In the genomic region with DNA sequence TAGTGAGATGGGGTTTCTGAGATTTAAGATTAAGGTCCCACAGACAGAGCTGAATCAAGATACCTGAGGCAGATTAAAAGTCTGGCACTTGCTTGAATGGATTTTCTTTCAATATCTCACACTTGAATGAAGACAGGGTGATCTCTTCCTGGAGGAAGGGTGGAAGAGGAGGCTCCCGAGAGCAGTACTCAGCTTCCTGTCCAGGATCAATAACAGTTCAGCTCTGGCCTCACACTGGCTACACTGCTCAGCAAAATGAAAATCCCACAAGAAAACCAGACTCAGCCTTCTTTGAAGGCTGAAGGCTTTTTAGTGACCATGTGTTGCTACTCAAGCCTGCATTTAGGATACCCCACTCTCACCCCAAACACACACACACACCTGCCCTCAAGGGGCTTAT, we compare ENCODE assay signal across 22 cellular contexts. TPM values are rescaled to one million over a fixed set of nuclear protein-coding genes. Genes with fewer than 3 reads are reported as not detected.
DNase-seq lines count a peak whose midpoint lies in the region; ATAC-seq, FAIRE-seq and TF ChIP-seq lines count a peak whose summit lies in the region.
"Had no signal": no experiment of that assay in that cellular context is flagged by ENCODE, and none has a peak within 500 bp of the region (broad histone marks: within the 10 kb centered on the region; RNA-seq: fewer than 3 reads in every experiment).

No MANE protein-coding gene starts in this region.

- peaks cover 19% of the 10 kb centered on the region for H3K4me1 ChIP-seq in HepG2 (ENCODE audit: insufficient read depth, low read length)
- no peaks in the 10 kb centered on the region for H3K4me1 ChIP-seq in right lobe of liver
- H3K4me1 ChIP-seq in mesendoderm (ENCODE audit: control insufficient read depth, low read depth, low read length) = no peaks in the 10 kb centered on the region
- H3K4me1 ChIP-seq in A673 (ENCODE audit: insufficient read depth, low read length, poor library complexity, severe bottlenecking) = no peaks in the 10 kb centered on the region

- no peak overlapping the region for H2BK5ac ChIP-seq in mesendoderm (ENCODE audit: low read length)

- H3K27ac ChIP-seq in HepG2 (ENCODE audit: extremely low read length, insufficient read depth, low read length) (no peak overlapping the region), right lobe of liver (no peak overlapping the region), mesendoderm (ENCODE audit: low read depth, low read length) (no peak overlapping the region), A673 (ENCODE audit: low read depth, low read length, poor library complexity, severe bottlenecking) (no peak overlapping the region)
- H3K27ac ChIP-seq: 22Rv1 had no signal

- H2AK5ac ChIP-seq in mesendoderm (ENCODE audit: low read length) = no peak overlapping the region

- no peak overlapping the region for H4K5ac ChIP-seq in mesendoderm (ENCODE audit: low read length)

- peaks cover 0 to 3% of the 10 kb centered on the region in 2 experiments; a peak in 1 of 5 replicates for H3K27me3 ChIP-seq in HepG2 (ENCODE audit: control insufficient read depth in 1 of 2, insufficient read depth in 2 of 2, low read length in 2 of 2)
- H3K27me3 ChIP-seq in right lobe of liver = no peaks in the 10 kb centered on the region
- H3K27me3 ChIP-seq in bronchial epithelial cell (ENCODE audit: control insufficient read depth, insufficient read depth, low read length) = no peaks in the 10 kb centered on the region
- H3K27me3 ChIP-seq in mesendoderm (ENCODE audit: insufficient read depth, low read length, poor library complexity) = no peaks in the 10 kb centered on the region
- no peaks in the 10 kb centered on the region for H3K27me3 ChIP-seq in A673 (replicated peaks; ENCODE audit: insufficient read depth, low read depth, low read length, poor library complexity)

- H3K36me3 ChIP-seq in HepG2 (replicated peaks in 1 of 2; ENCODE audit: control insufficient read depth in 1 of 2, insufficient read depth in 2 of 2, low read length in 2 of 2) (no peaks in the 10 kb centered on the region), right lobe of liver (no peaks in the 10 kb centered on the region), bronchial epithelial cell (ENCODE audit: control insufficient read depth, insufficient read depth, low read length) (no peaks in the 10 kb centered on the region), mesendoderm (ENCODE audit: control insufficient read depth, insufficient read depth, low read length) (no peaks in the 10 kb centered on the region), A673 (ENCODE audit: insufficient read depth, low read length, poor library complexity, severe bottlenecking) (no peaks in the 10 kb centered on the region)

- intact Hi-C loops in HepG2 (cut with micrococcal nuclease; ENCODE audit: unreplicated experiment) = no loop called here
- intact Hi-C loops in right lobe of liver (cut with DNase I) = no loop called here
- intact Hi-C loops in A673 (cut with micrococcal nuclease; ENCODE audit: unreplicated experiment) = no loop called here

- POLR2A ChIA-PET in HepG2 (lab: Yijun Ruan, JAX) = no interaction called here
- POLR2A ChIA-PET in A673 (lab: Charles Lee; ENCODE audit: low non-redundant PET) = no interaction called here

- 6% methylated on average over 1 of the region's 1 CpG for WGBS in HepG2 (ENCODE audit: low lambda C conversion rate)
- 40% methylated on average over 1 of the region's 1 CpG for WGBS in right lobe of liver (ENCODE audit: insufficient coverage, low coverage, low lambda C conversion rate, missing lambda C conversion rate)
- no CpG with 5 or more reads among the region's 1 CpG for WGBS in mesendoderm (ENCODE audit: extremely low coverage, insufficient coverage, low lambda C conversion rate)

- H3K4ac ChIP-seq in mesendoderm (ENCODE audit: low read depth, low read length) = no peak overlapping the region

- ATAC-seq in HepG2 (peak; percentile 79), right lobe of liver (no peak)

- no peak overlapping the region for H2BK15ac ChIP-seq in mesendoderm (replicated peaks; ENCODE audit: low read depth)

- H3K4me3 Mint-ChIP-seq in glutamatergic neuron (ENCODE audit: unreplicated experiment) = no peak overlapping the region
- H3K4me3 Mint-ChIP-seq: CD4-positive, alpha-beta memory T cell had no signal

- TF ChIP-seq CTCF in HepG2 (CRISPR knock-in tag; IDR thresholded peaks at IDR 0.05) = no peak
- TF ChIP-seq CTCF in right lobe of liver (IDR thresholded peaks at IDR 0.05) = no peak
- TF ChIP-seq CTCF in bronchial epithelial cell (IDR thresholded peaks at IDR 0.05; ENCODE audit: insufficient read depth, low read length, severe bottlenecking) = no peak
- no peak for TF ChIP-seq CTCF in glutamatergic neuron (IDR thresholded peaks at IDR 0.05; ENCODE audit: partially characterized antibody, unreplicated experiment)
- TF ChIP-seq CTCF in A673 (conservative IDR thresholded peaks at IDR 0.05; ENCODE audit: low read depth, low read length) = no peak

- no peak overlapping the region for H3K23ac ChIP-seq in mesendoderm (ENCODE audit: low read length)

- H3K18ac ChIP-seq in mesendoderm (ENCODE audit: low read length) = no peak overlapping the region

- H3K4me3 ChIP-seq in HepG2 (replicated peaks in 1 of 3; ENCODE audit: insufficient read depth in 1 of 3, low read depth in 2 of 3, low read length in 3 of 3) (no peak overlapping the region), right lobe of liver (no peak overlapping the region), bronchial epithelial cell (ENCODE audit: low read depth, low read length) (no peak overlapping the region), mesendoderm (ENCODE audit: low read length) (no peak overlapping the region), A673 (ENCODE audit: low read depth, low read length, poor library complexity, severe bottlenecking) (no peak overlapping the region)

- no peaks in the 10 kb centered on the region for H3K4me1 Mint-ChIP-seq in glutamatergic neuron (ENCODE audit: low read depth, unreplicated experiment)
- H3K4me1 Mint-ChIP-seq: CD4-positive, alpha-beta memory T cell had no signal

- H2AFZ ChIP-seq in HepG2 (ENCODE audit: low read length) = no peak overlapping the region

- TF ChIP-seq POLR2A in HepG2 (IDR thresholded peaks at IDR 0.05; ENCODE audit: insufficient read depth in 1 of 2, low read depth in 2 of 2, low read length in 2 of 2) (no peak), right lobe of liver (IDR thresholded peaks at IDR 0.05) (no peak)

- CTCF ChIA-PET in HepG2 (lab: Yijun Ruan, JAX; ENCODE audit: low intra/inter-chr PET ratio, low total read pairs) = no interaction called here
- CTCF ChIA-PET in A673 (lab: Charles Lee) = no interaction called here

- in situ Hi-C loops in HepG2 (cut with HindIII; ENCODE audit: extremely low pct_ligation_motif_present, low pct_unique_long_range_greater_than_20kb) = no loop called here

- no peaks in the 10 kb centered on the region for H3K9me3 Mint-ChIP-seq in glutamatergic neuron (ENCODE audit: unreplicated experiment)
- H3K9me3 Mint-ChIP-seq: CD4-positive, alpha-beta memory T cell had no signal

- H3K9me3 ChIP-seq in HepG2 (ENCODE audit: low read length) (no peaks in the 10 kb centered on the region), right lobe of liver (no peaks in the 10 kb centered on the region), A673 (ENCODE audit: low read depth, low read length, poor library complexity, severe bottlenecking) (no peaks in the 10 kb centered on the region)

- H3K36me3 Mint-ChIP-seq in glutamatergic neuron (ENCODE audit: unreplicated experiment) = no peaks in the 10 kb centered on the region
- H3K36me3 Mint-ChIP-seq: CD4-positive, alpha-beta memory T cell had no signal

- H3K27me3 Mint-ChIP-seq in glutamatergic neuron (ENCODE audit: unreplicated experiment) = no peaks in the 10 kb centered on the region

- no peak overlapping the region for H3K56ac ChIP-seq in mesendoderm (ENCODE audit: low read length)

- H3K9ac ChIP-seq in HepG2 (ENCODE audit: insufficient read depth, low read depth, low read length) (no peak overlapping the region), mesendoderm (ENCODE audit: low read length) (no peak overlapping the region)

- H3K4me2 ChIP-seq in HepG2 (ENCODE audit: low read depth, low read length) = peak overlapping the region; percentile 42
- H3K4me2 ChIP-seq in mesendoderm (ENCODE audit: low read length) = no peak overlapping the region

- H4K8ac ChIP-seq in mesendoderm (ENCODE audit: low read depth, low read length) = no peak overlapping the region

- H3K79me1 ChIP-seq in mesendoderm (ENCODE audit: low read length) = no peaks in the 10 kb centered on the region

- BruUV-seq in HepG2 (replicated peaks; lab: Mats Ljungman, UMichigan) = no TSS peak
- no TSS peak for BruUV-seq in A673 (replicated peaks; lab: Mats Ljungman, UMichigan)

- FAIRE-seq in HepG2 (lab: Jason Lieb, UNC) (no peak), bronchial epithelial cell (lab: Jason Lieb, UNC) (peak; percentile 32)
- FAIRE-seq: A204.1, GM12891, GM18507 had no signal

- TF ChIP-seq EP300 in HepG2 (IDR thresholded peaks at IDR 0.05; ENCODE audit: low read depth in 2 of 2, low read length in 2 of 2) (no peak), HepG2 (CRISPR knock-in tag; IDR thresholded peaks at IDR 0.05; ENCODE audit: borderline replicate concordance) (no peak)

- TF ChIP-seq RAD21 in HepG2 (CRISPR knock-in tag; IDR thresholded peaks at IDR 0.05) = no peak

- H3K79me2 ChIP-seq in HepG2 (ENCODE audit: insufficient read depth, low read length) (no peaks in the 10 kb centered on the region), mesendoderm (ENCODE audit: control insufficient read depth, insufficient read depth, low read length) (no peaks in the 10 kb centered on the region)

- no peak overlapping the region for H3K27ac Mint-ChIP-seq in glutamatergic neuron (ENCODE audit: unreplicated experiment)
- H3K27ac Mint-ChIP-seq: CD4-positive, alpha-beta memory T cell had no signal

- DNase-seq in HepG2 (ENCODE audit: low spot score) (no peak), right lobe of liver (no peak), bronchial epithelial cell (ENCODE audit: low read depth) (no peak), mesendoderm (peak; percentile 32), glutamatergic neuron (no peak), A673 (ENCODE audit: low spot score) (no peak)
- DNase-seq: C1 segment of cervical spinal cord; Calu3; CD4-positive, alpha-beta memory T cell; COR-L47; DMS53; DMS79 treated with DMSO at 0.1 percent for 48 hours; GF-D8; GOT3; H7; HCEC 1CT had no signal

- no peak overlapping the region for H2BK120ac ChIP-seq in mesendoderm (ENCODE audit: low read depth, low read length)

- no peaks in the 10 kb centered on the region for H4K20me1 ChIP-seq in HepG2 (ENCODE audit: insufficient read depth, low read length)

RNA-seq across cellular contexts. Expression of a gene that starts 11.1 kb away (rescaled TPM):
- total RNA-seq in HepG2 (2016; rRNA removed; fragmentation: Illumina TruSeq; extraction: Trizol) = not detected in 2 replicates
- total RNA-seq in HepG2 (2016; cell fraction: cytosol; rRNA removed; fragmentation: Illumina TruSeq; extraction: Trizol; ENCODE audit: low read depth) = not detected in 2 replicates
- 0.04 TPM in 1 of 2 replicates, not detected in the other for total RNA-seq in HepG2 (2016; cell fraction: insoluble cytoplasmic fraction; rRNA removed; fragmentation: Illumina TruSeq; extraction: Trizol)
- not detected in 2 replicates for total RNA-seq in HepG2 (2016; cell fraction: membrane; rRNA removed; fragmentation: Illumina TruSeq; extraction: Trizol)
- 0.37 TPM in 1 of 2 replicates, not detected in the other for total RNA-seq in HepG2 (2016; cell fraction: nucleus; rRNA removed; fragmentation: Illumina TruSeq; extraction: Trizol)
- 0.03 and 0.04 TPM in 2 replicates for polyA plus RNA-seq in HepG2 (2011; rRNA removed)
- polyA plus RNA-seq in HepG2 (2011; cell fraction: cytosol; rRNA removed) = 0.01 and 0.03 TPM in 2 replicates
- 0.10 and 0.21 TPM in 2 replicates for polyA plus RNA-seq in HepG2 (2011; cell fraction: nucleus; rRNA removed)
- 0.04 and 0.19 TPM in 2 replicates for polyA plus RNA-seq in HepG2 (2012)
- polyA plus RNA-seq in HepG2 (2016; cell fraction: cytosol; fragmentation: Illumina TruSeq; extraction: Trizol; ENCODE audit: low read depth) = not detected in 2 replicates
- not detected in 2 replicates for polyA plus RNA-seq in HepG2 (2016; cell fraction: insoluble cytoplasmic fraction; fragmentation: Illumina TruSeq; extraction: Trizol; ENCODE audit: low read depth)
- polyA plus RNA-seq in HepG2 (2016; cell fraction: membrane; fragmentation: Illumina TruSeq; extraction: Trizol; ENCODE audit: low read depth) = not detected in 2 replicates
- 0.27 and 0.41 TPM in 2 replicates for polyA plus RNA-seq in HepG2 (2016; cell fraction: nucleus; fragmentation: Illumina TruSeq; extraction: Trizol; ENCODE audit: insufficient read depth, low read depth)
- 0.04 TPM in 1 of 2 replicates, not detected in the other for polyA minus RNA-seq in HepG2 (2011; rRNA and poly(A)+ RNA removed; ENCODE audit: low replicate concordance)
- not detected in 2 replicates for polyA minus RNA-seq in HepG2 (2011; cell fraction: cytosol; rRNA and poly(A)+ RNA removed)
- 0.39 and 1.5 TPM in 2 replicates for polyA minus RNA-seq in HepG2 (2011; cell fraction: nucleus; rRNA and poly(A)+ RNA removed)
- total RNA-seq in right lobe of liver = under 1 TPM in 4 of 6 experiments, not detected in 2; 0.11 to 0.56 (median 0.29) TPM
- 0.26 and 0.38 TPM in 2 replicates for total RNA-seq in bronchial epithelial cell
- polyA plus RNA-seq in mesendoderm (2013, experiment 1 of 2) = 0.25 TPM
- 0.29 TPM for polyA plus RNA-seq in mesendoderm (2013, experiment 2 of 2)
- total RNA-seq in glutamatergic neuron (ENCODE audit: unreplicated experiment) = 1.1 TPM
- total RNA-seq in A673 (2021) = 0.09 and 0.35 TPM in 2 replicates
- total RNA-seq: Daoy, G401, H7 had no signal

RNA-seq across cellular contexts. Expression of a gene that starts 24.9 kb away (rescaled TPM):
- total RNA-seq in HepG2 (2016; rRNA removed; fragmentation: Illumina TruSeq; extraction: Trizol) (28.0 and 38.6 TPM in 2 replicates), right lobe of liver (1 to 10 TPM; 4.1 to 8.1 (median 5.0) TPM), bronchial epithelial cell (3.9 and 10.4 TPM in 2 replicates), glutamatergic neuron (ENCODE audit: unreplicated experiment) (5.7 TPM), A673 (2021) (26.0 and 29.0 TPM in 2 replicates)
- total RNA-seq in HepG2 (2016; cell fraction: cytosol; rRNA removed; fragmentation: Illumina TruSeq; extraction: Trizol; ENCODE audit: low read depth) = 15.2 and 17.8 TPM in 2 replicates
- 26.8 and 38.7 TPM in 2 replicates for total RNA-seq in HepG2 (2016; cell fraction: insoluble cytoplasmic fraction; rRNA removed; fragmentation: Illumina TruSeq; extraction: Trizol)
- total RNA-seq in HepG2 (2016; cell fraction: membrane; rRNA removed; fragmentation: Illumina TruSeq; extraction: Trizol) = 21.3 and 23.0 TPM in 2 replicates
- total RNA-seq in HepG2 (2016; cell fraction: nucleus; rRNA removed; fragmentation: Illumina TruSeq; extraction: Trizol) = 10.8 and 13.4 TPM in 2 replicates
- polyA plus RNA-seq in HepG2 (2011; rRNA removed) = 4.6 and 7.0 TPM in 2 replicates
- polyA plus RNA-seq in HepG2 (2011; cell fraction: cytosol; rRNA removed) = 3.8 and 5.3 TPM in 2 replicates
- 0.76 and 1.3 TPM in 2 replicates for polyA plus RNA-seq in HepG2 (2011; cell fraction: nucleus; rRNA removed)
- polyA plus RNA-seq in HepG2 (2012) = 8.9 and 12.7 TPM in 2 replicates
- 16.5 and 17.4 TPM in 2 replicates for polyA plus RNA-seq in HepG2 (2016; cell fraction: cytosol; fragmentation: Illumina TruSeq; extraction: Trizol; ENCODE audit: low read depth)
- 36.3 and 42.2 TPM in 2 replicates for polyA plus RNA-seq in HepG2 (2016; cell fraction: insoluble cytoplasmic fraction; fragmentation: Illumina TruSeq; extraction: Trizol; ENCODE audit: low read depth)
- 21.4 and 21.5 TPM in 2 replicates for polyA plus RNA-seq in HepG2 (2016; cell fraction: membrane; fragmentation: Illumina TruSeq; extraction: Trizol; ENCODE audit: low read depth)
- 19.3 and 21.2 TPM in 2 replicates for polyA plus RNA-seq in HepG2 (2016; cell fraction: nucleus; fragmentation: Illumina TruSeq; extraction: Trizol; ENCODE audit: insufficient read depth, low read depth)
- 0.58 and 1.8 TPM in 2 replicates for polyA minus RNA-seq in HepG2 (2011; rRNA and poly(A)+ RNA removed; ENCODE audit: low replicate concordance)
- polyA minus RNA-seq in HepG2 (2011; cell fraction: cytosol; rRNA and poly(A)+ RNA removed) = 2.3 and 2.4 TPM in 2 replicates
- polyA minus RNA-seq in HepG2 (2011; cell fraction: nucleus; rRNA and poly(A)+ RNA removed) = 1.8 and 3.2 TPM in 2 replicates
- polyA plus RNA-seq in mesendoderm (2013, experiment 1 of 2) = 20.2 TPM
- polyA plus RNA-seq in mesendoderm (2013, experiment 2 of 2) = 18.6 TPM

RNA-seq across cellular contexts. Expression of a gene that starts 25.0 kb away (rescaled TPM):
- total RNA-seq in HepG2 (2016; rRNA removed; fragmentation: Illumina TruSeq; extraction: Trizol) (24.2 and 33.3 TPM in 2 replicates), right lobe of liver (1 to 10 TPM; 4.4 to 6.4 (median 4.9) TPM), bronchial epithelial cell (10.5 and 14.6 TPM in 2 replicates), glutamatergic neuron (ENCODE audit: unreplicated experiment) (38.6 TPM), A673 (2021) (30.6 and 33.2 TPM in 2 replicates)
- 5.9 and 6.1 TPM in 2 replicates for total RNA-seq in HepG2 (2016; cell fraction: cytosol; rRNA removed; fragmentation: Illumina TruSeq; extraction: Trizol; ENCODE audit: low read depth)
- 21.5 and 35.3 TPM in 2 replicates for total RNA-seq in HepG2 (2016; cell fraction: insoluble cytoplasmic fraction; rRNA removed; fragmentation: Illumina TruSeq; extraction: Trizol)
- 8.5 and 9.0 TPM in 2 replicates for total RNA-seq in HepG2 (2016; cell fraction: membrane; rRNA removed; fragmentation: Illumina TruSeq; extraction: Trizol)
- 22.5 and 29.3 TPM in 2 replicates for total RNA-seq in HepG2 (2016; cell fraction: nucleus; rRNA removed; fragmentation: Illumina TruSeq; extraction: Trizol)
- 9.2 and 10.3 TPM in 2 replicates for polyA plus RNA-seq in HepG2 (2011; rRNA removed)
- 5.0 and 6.8 TPM in 2 replicates for polyA plus RNA-seq in HepG2 (2011; cell fraction: cytosol; rRNA removed)
- polyA plus RNA-seq in HepG2 (2011; cell fraction: nucleus; rRNA removed) = 5.3 and 7.3 TPM in 2 replicates
- polyA plus RNA-seq in HepG2 (2012) = 8.2 and 11.0 TPM in 2 replicates
- polyA plus RNA-seq in HepG2 (2016; cell fraction: cytosol; fragmentation: Illumina TruSeq; extraction: Trizol; ENCODE audit: low read depth) = 0.76 and 1.6 TPM in 2 replicates
- 28.0 and 28.1 TPM in 2 replicates for polyA plus RNA-seq in HepG2 (2016; cell fraction: insoluble cytoplasmic fraction; fragmentation: Illumina TruSeq; extraction: Trizol; ENCODE audit: low read depth)
- 2.1 and 3.6 TPM in 2 replicates for polyA plus RNA-seq in HepG2 (2016; cell fraction: membrane; fragmentation: Illumina TruSeq; extraction: Trizol; ENCODE audit: low read depth)
- 26.5 and 31.9 TPM in 2 replicates for polyA plus RNA-seq in HepG2 (2016; cell fraction: nucleus; fragmentation: Illumina TruSeq; extraction: Trizol; ENCODE audit: insufficient read depth, low read depth)
- polyA minus RNA-seq in HepG2 (2011; rRNA and poly(A)+ RNA removed; ENCODE audit: low replicate concordance) = 15.2 and 21.4 TPM in 2 replicates
- 10.3 and 17.1 TPM in 2 replicates for polyA minus RNA-seq in HepG2 (2011; cell fraction: cytosol; rRNA and poly(A)+ RNA removed)
- 26.0 and 39.3 TPM in 2 replicates for polyA minus RNA-seq in HepG2 (2011; cell fraction: nucleus; rRNA and poly(A)+ RNA removed)
- 17.2 TPM for polyA plus RNA-seq in mesendoderm (2013, experiment 1 of 2)
- 16.5 TPM for polyA plus RNA-seq in mesendoderm (2013, experiment 2 of 2)
